In the genomic region with DNA sequence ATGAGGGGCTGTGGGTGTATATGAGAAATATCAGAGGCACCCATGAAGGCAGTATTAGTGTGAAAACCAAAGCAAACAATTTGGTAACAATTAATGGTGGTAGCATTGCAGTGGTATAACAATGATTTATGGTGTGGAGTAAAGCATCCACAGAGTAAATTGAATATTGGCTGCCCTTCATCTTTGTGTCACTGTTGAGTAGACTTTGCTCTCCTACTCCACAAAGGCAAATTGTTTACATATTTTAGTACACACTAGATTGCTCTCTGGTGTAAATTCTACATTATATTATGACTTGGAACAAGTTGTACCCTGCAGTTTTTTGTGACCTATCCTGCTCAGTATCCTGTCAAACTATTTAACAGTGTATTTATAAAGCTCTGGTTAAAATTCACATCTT, we compare ENCODE assay signal across 1 cellular context.
TF ChIP-seq lines count a peak whose summit lies in the region.

No MANE protein-coding gene starts in this region.

TF ChIP-seq in HepG2, 621 proteins besides CTCF, POLR2A, EP300 and RAD21 (continued from another document and continues in another):
- TF ChIP-seq, protein P1, sequence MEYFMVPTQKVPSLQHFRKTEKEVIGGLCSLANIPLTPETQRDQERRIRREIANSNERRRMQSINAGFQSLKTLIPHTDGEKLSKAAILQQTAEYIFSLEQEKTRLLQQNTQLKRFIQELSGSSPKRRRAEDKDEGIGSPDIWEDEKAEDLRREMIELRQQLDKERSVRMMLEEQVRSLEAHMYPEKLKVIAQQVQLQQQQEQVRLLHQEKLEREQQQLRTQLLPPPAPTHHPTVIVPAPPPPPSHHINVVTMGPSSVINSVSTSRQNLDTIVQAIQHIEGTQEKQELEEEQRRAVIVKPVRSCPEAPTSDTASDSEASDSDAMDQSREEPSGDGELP (IDR thresholded peaks at IDR 0.05; ENCODE audit: borderline replicate concordance, low read depth): no peak
- TF ChIP-seq PHF20 (CRISPR knock-in tag; IDR thresholded peaks at IDR 0.05): no peak
- TF ChIP-seq, protein P2, sequence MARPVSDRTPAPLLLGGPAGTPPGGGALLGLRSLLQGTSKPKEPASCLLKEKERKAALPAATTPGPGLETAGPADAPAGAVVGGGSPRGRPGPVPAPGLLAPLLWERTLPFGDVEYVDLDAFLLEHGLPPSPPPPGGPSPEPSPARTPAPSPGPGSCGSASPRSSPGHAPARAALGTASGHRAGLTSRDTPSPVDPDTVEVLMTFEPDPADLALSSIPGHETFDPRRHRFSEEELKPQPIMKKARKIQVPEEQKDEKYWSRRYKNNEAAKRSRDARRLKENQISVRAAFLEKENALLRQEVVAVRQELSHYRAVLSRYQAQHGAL (CRISPR knock-in tag; IDR thresholded peaks at IDR 0.05; ENCODE audit: not compliant biosample characterization): no peak
- no peak for TF ChIP-seq CBX5 (CRISPR knock-in tag; IDR thresholded peaks at IDR 0.05; ENCODE audit: borderline replicate concordance)
- TF ChIP-seq ZFP41 (CRISPR knock-in tag; IDR thresholded peaks at IDR 0.05; ENCODE audit: borderline replicate concordance): no peak
- TF ChIP-seq FOXA3 (CRISPR knock-in tag; IDR thresholded peaks at IDR 0.05): no peak
- TF ChIP-seq, protein P3, sequence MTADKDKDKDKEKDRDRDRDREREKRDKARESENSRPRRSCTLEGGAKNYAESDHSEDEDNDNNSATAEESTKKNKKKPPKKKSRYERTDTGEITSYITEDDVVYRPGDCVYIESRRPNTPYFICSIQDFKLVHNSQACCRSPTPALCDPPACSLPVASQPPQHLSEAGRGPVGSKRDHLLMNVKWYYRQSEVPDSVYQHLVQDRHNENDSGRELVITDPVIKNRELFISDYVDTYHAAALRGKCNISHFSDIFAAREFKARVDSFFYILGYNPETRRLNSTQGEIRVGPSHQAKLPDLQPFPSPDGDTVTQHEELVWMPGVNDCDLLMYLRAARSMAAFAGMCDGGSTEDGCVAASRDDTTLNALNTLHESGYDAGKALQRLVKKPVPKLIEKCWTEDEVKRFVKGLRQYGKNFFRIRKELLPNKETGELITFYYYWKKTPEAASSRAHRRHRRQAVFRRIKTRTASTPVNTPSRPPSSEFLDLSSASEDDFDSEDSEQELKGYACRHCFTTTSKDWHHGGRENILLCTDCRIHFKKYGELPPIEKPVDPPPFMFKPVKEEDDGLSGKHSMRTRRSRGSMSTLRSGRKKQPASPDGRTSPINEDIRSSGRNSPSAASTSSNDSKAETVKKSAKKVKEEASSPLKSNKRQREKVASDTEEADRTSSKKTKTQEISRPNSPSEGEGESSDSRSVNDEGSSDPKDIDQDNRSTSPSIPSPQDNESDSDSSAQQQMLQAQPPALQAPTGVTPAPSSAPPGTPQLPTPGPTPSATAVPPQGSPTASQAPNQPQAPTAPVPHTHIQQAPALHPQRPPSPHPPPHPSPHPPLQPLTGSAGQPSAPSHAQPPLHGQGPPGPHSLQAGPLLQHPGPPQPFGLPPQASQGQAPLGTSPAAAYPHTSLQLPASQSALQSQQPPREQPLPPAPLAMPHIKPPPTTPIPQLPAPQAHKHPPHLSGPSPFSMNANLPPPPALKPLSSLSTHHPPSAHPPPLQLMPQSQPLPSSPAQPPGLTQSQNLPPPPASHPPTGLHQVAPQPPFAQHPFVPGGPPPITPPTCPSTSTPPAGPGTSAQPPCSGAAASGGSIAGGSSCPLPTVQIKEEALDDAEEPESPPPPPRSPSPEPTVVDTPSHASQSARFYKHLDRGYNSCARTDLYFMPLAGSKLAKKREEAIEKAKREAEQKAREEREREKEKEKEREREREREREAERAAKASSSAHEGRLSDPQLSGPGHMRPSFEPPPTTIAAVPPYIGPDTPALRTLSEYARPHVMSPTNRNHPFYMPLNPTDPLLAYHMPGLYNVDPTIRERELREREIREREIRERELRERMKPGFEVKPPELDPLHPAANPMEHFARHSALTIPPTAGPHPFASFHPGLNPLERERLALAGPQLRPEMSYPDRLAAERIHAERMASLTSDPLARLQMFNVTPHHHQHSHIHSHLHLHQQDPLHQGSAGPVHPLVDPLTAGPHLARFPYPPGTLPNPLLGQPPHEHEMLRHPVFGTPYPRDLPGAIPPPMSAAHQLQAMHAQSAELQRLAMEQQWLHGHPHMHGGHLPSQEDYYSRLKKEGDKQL (CRISPR knock-in tag; IDR thresholded peaks at IDR 0.05; ENCODE audit: low read depth): no peak
- TF ChIP-seq, protein P4, sequence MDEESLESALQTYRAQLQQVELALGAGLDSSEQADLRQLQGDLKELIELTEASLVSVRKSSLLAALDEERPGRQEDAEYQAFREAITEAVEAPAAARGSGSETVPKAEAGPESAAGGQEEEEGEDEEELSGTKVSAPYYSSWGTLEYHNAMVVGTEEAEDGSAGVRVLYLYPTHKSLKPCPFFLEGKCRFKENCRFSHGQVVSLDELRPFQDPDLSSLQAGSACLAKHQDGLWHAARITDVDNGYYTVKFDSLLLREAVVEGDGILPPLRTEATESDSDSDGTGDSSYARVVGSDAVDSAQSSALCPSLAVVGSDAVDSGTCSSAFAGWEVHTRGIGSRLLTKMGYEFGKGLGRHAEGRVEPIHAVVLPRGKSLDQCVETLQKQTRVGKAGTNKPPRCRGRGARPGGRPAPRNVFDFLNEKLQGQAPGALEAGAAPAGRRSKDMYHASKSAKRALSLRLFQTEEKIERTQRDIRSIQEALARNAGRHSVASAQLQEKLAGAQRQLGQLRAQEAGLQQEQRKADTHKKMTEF (CRISPR knock-in tag; IDR thresholded peaks at IDR 0.05): peak; percentile 20; the same call in 1 of the 2 replicates
- TF ChIP-seq ZSCAN20 (CRISPR knock-in tag; IDR thresholded peaks at IDR 0.05; ENCODE audit: borderline replicate concordance): no peak
- no peak for TF ChIP-seq THYN1 (CRISPR knock-in tag; IDR thresholded peaks at IDR 0.05; ENCODE audit: borderline replicate concordance, low read depth)
- TF ChIP-seq HDAC2 (CRISPR knock-in tag; IDR thresholded peaks at IDR 0.05): no peak
- peak; percentile 34; the same call in 1 of the 2 replicates for TF ChIP-seq NCOR1 (IDR thresholded peaks at IDR 0.05; ENCODE audit: borderline replicate concordance, low read length)
- TF ChIP-seq PRMT3 (CRISPR knock-in tag; IDR thresholded peaks at IDR 0.05; ENCODE audit: borderline replicate concordance, low read depth): no peak
- peak; percentile 26; the same call in 1 of the 2 replicates for TF ChIP-seq EHMT2 (IDR thresholded peaks at IDR 0.05; ENCODE audit: borderline replicate concordance, low read depth, low read length)
- no peak for TF ChIP-seq FOXK2 (IDR thresholded peaks at IDR 0.05)
- TF ChIP-seq HNRNPLL (IDR thresholded peaks at IDR 0.05; ENCODE audit: low read depth, low read length, poor library complexity, severe bottlenecking): no peak
- TF ChIP-seq RNF2 (conservative IDR thresholded peaks at IDR 0.05; ENCODE audit: low read depth): no peak
- no peak for TF ChIP-seq ZNF839 (CRISPR knock-in tag; IDR thresholded peaks at IDR 0.05; ENCODE audit: borderline replicate concordance)
- TF ChIP-seq, protein P5, sequence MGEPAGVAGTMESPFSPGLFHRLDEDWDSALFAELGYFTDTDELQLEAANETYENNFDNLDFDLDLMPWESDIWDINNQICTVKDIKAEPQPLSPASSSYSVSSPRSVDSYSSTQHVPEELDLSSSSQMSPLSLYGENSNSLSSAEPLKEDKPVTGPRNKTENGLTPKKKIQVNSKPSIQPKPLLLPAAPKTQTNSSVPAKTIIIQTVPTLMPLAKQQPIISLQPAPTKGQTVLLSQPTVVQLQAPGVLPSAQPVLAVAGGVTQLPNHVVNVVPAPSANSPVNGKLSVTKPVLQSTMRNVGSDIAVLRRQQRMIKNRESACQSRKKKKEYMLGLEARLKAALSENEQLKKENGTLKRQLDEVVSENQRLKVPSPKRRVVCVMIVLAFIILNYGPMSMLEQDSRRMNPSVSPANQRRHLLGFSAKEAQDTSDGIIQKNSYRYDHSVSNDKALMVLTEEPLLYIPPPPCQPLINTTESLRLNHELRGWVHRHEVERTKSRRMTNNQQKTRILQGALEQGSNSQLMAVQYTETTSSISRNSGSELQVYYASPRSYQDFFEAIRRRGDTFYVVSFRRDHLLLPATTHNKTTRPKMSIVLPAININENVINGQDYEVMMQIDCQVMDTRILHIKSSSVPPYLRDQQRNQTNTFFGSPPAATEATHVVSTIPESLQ (CRISPR knock-in tag; conservative IDR thresholded peaks at IDR 0.05): no peak
- peak; percentile 44; the same call in 1 of the 2 replicates for TF ChIP-seq MIXL1 (CRISPR knock-in tag; IDR thresholded peaks at IDR 0.05)
- no peak for TF ChIP-seq HOXA3 (CRISPR knock-in tag; IDR thresholded peaks at IDR 0.05)
- TF ChIP-seq PRPF4 (IDR thresholded peaks at IDR 0.05; ENCODE audit: low read depth, low read length, poor library complexity, severe bottlenecking): no peak
- TF ChIP-seq, protein P6, sequence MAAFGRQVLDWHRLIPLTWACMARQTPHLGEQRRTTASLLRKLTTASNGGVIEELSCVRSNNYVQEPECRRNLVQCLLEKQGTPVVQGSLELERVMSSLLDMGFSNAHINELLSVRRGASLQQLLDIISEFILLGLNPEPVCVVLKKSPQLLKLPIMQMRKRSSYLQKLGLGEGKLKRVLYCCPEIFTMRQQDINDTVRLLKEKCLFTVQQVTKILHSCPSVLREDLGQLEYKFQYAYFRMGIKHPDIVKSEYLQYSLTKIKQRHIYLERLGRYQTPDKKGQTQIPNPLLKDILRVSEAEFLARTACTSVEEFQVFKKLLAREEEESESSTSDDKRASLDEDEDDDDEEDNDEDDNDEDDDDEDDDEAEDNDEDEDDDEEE (CRISPR knock-in tag; IDR thresholded peaks at IDR 0.05): no peak
- TF ChIP-seq ZNF260 (CRISPR knock-in tag; IDR thresholded peaks at IDR 0.05; ENCODE audit: borderline replicate concordance, low read depth): no peak
- TF ChIP-seq, protein P7, sequence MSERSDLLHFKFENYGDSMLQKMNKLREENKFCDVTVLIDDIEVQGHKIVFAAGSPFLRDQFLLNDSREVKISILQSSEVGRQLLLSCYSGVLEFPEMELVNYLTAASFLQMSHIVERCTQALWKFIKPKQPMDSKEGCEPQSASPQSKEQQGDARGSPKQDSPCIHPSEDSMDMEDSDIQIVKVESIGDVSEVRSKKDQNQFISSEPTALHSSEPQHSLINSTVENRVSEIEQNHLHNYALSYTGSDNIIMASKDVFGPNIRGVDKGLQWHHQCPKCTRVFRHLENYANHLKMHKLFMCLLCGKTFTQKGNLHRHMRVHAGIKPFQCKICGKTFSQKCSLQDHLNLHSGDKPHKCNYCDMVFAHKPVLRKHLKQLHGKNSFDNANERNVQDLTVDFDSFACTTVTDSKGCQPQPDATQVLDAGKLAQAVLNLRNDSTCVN (CRISPR knock-in tag; IDR thresholded peaks at IDR 0.05; ENCODE audit: borderline replicate concordance): no peak
- TF ChIP-seq ZNF549 (CRISPR knock-in tag; IDR thresholded peaks at IDR 0.05): no peak
- TF ChIP-seq ZNF781 (CRISPR knock-in tag; IDR thresholded peaks at IDR 0.05; ENCODE audit: borderline replicate concordance, not compliant biosample characterization): no peak
- TF ChIP-seq, protein P8, sequence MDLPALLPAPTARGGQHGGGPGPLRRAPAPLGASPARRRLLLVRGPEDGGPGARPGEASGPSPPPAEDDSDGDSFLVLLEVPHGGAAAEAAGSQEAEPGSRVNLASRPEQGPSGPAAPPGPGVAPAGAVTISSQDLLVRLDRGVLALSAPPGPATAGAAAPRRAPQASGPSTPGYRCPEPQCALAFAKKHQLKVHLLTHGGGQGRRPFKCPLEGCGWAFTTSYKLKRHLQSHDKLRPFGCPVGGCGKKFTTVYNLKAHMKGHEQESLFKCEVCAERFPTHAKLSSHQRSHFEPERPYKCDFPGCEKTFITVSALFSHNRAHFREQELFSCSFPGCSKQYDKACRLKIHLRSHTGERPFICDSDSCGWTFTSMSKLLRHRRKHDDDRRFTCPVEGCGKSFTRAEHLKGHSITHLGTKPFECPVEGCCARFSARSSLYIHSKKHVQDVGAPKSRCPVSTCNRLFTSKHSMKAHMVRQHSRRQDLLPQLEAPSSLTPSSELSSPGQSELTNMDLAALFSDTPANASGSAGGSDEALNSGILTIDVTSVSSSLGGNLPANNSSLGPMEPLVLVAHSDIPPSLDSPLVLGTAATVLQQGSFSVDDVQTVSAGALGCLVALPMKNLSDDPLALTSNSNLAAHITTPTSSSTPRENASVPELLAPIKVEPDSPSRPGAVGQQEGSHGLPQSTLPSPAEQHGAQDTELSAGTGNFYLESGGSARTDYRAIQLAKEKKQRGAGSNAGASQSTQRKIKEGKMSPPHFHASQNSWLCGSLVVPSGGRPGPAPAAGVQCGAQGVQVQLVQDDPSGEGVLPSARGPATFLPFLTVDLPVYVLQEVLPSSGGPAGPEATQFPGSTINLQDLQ (CRISPR knock-in tag; IDR thresholded peaks at IDR 0.05): no peak
- no peak for TF ChIP-seq MAFK (conservative IDR thresholded peaks at IDR 0.05 in 1 of 2, IDR thresholded peaks at IDR 0.05 in 1 of 2; ENCODE audit: low read length in 2 of 2)
- TF ChIP-seq, protein P9, sequence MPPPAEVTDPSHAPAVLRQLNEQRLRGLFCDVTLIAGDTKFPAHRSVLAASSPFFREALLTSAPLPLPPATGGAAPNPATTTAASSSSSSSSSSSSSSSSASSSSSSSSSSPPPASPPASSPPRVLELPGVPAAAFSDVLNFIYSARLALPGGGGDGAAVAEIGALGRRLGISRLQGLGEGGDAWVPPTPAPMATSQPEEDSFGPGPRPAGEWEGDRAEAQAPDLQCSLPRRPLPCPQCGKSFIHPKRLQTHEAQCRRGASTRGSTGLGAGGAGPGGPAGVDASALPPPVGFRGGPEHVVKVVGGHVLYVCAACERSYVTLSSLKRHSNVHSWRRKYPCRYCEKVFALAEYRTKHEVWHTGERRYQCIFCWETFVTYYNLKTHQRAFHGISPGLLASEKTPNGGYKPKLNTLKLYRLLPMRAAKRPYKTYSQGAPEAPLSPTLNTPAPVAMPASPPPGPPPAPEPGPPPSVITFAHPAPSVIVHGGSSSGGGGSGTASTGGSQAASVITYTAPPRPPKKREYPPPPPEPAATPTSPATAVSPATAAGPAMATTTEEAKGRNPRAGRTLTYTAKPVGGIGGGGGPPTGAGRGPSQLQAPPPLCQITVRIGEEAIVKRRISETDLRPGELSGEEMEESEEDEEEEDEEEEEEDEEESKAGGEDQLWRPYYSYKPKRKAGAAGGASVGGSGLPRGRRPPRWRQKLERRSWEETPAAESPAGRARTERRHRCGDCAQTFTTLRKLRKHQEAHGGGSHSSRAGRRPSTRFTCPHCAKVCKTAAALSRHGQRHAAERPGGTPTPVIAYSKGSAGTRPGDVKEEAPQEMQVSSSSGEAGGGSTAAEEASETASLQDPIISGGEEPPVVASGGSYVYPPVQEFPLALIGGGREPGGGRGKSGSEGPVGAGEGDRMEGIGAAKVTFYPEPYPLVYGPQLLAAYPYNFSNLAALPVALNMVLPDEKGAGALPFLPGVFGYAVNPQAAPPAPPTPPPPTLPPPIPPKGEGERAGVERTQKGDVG (CRISPR knock-in tag; IDR thresholded peaks at IDR 0.05; ENCODE audit: borderline replicate concordance): no peak
